Comparison of ENCODE assay signal across 9 cellular contexts in the genomic region with DNA sequence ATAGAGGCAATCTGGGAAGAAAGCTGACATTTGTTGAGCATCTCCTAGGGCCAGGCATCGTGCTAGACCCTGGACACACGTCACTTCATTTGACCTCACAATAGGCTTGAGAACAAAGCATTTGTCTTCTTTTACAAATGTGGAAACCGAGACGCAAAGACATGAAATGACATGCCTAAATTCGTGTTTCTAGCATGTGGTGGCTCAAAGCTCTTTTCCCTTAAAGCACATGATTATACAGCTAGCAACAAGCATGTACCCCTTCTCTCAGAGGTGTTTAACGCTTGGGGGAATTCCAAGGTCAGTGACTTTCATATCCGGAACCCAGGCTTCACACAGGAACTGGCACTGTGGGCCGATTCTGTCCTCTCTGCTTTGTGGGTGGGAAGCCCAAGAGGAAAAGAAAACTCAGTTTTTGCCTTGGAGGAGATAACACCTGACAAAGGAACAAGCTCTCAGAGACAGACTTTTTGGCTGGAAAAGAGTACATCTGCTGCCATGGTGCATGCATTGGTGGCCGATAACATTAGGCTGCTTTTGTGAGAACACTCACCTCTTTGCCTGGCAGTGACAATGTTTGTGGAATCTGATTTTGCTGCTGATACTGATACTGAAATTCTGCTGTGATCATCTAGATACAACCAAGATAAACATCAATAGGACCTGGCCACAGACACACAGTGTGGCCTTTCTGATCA. TPM values are rescaled to one million over a fixed set of nuclear protein-coding genes. Genes with fewer than 3 reads are reported as not detected.
DNase-seq lines count a peak whose midpoint lies in the region; ATAC-seq lines count a peak whose summit lies in the region.
"Had no signal": no experiment of that assay in that cellular context is flagged by ENCODE, and none has a peak within 500 bp of the region (broad histone marks: within the 10 kb centered on the region; RNA-seq: fewer than 3 reads in every experiment).

No MANE protein-coding gene starts in this region.

- H3K27ac Mint-ChIP-seq in activated naive CD4-positive, alpha-beta T cell treated with anti-CD3 and anti-CD28 coated beads for 36 hours: peak overlapping the region; percentile 100

- H3K9me3 Mint-ChIP-seq in activated naive CD4-positive, alpha-beta T cell treated with anti-CD3 and anti-CD28 coated beads for 36 hours: peaks cover 18% of the 10 kb centered on the region

- peak overlapping the region; percentile 71 for H3K4me3 Mint-ChIP-seq in activated naive CD4-positive, alpha-beta T cell treated with anti-CD3 and anti-CD28 coated beads for 36 hours

- ATAC-seq in GM19372 (IDR thresholded peaks at IDR 0.05; ENCODE audit: low read depth, unreplicated experiment): peak; percentile 53
- peak; percentile 75 for ATAC-seq in HG03442 (IDR thresholded peaks at IDR 0.05; ENCODE audit: unreplicated experiment)

- peaks cover 22% of the 10 kb centered on the region for H3K36me3 Mint-ChIP-seq in activated naive CD4-positive, alpha-beta T cell treated with anti-CD3 and anti-CD28 coated beads for 36 hours (ENCODE audit: low read depth)

- CTCF ChIA-PET in activated naive CD4-positive, alpha-beta T cell treated with anti-CD3 and anti-CD28 coated beads for 36 hours (lab: Charles Lee): interaction anchor here (0.7 to 5.2 kb wide), 20 partner anchors 12 to 322 kb away, joined by 3 to 96 read pairs (median 15); partner anchors contain the start of genes CD2 and TTF2

- intact Hi-C loops in activated naive CD4-positive, alpha-beta T cell treated with anti-CD3 and anti-CD28 coated beads for 36 hours (cut with micrococcal nuclease): loop anchor here (1.0 to 10.0 kb wide), 10 partner anchors 15 to 926 kb away; partner anchors contain the start of genes CD101, CD2, TENT5C and TTF2

- no peaks in the 10 kb centered on the region for H3K27me3 Mint-ChIP-seq in activated naive CD4-positive, alpha-beta T cell treated with anti-CD3 and anti-CD28 coated beads for 36 hours (ENCODE audit: low read depth)

- peak; percentile 87 for DNase-seq in activated naive CD4-positive, alpha-beta T cell treated with anti-CD3 and anti-CD28 coated beads for 36 hours
- DNase-seq in stimulated activated CD8-positive, alpha-beta memory T cell treated with anti-CD3 and anti-CD28 coated beads, Interleukin-2, amount 100 ng/mL, for 1 hour (ENCODE audit: low read depth in 2 of 2): peak; percentile 33 to 39
- DNase-seq in UCSD-AML1 (lab: John Stamatoyannopoulos, UW; ENCODE audit: unreplicated experiment) (no peak), OCI-M1 (lab: John Stamatoyannopoulos, UW) (no peak), A172 (ENCODE audit: low spot score) (no peak), NCI-H510A (lab: John Stamatoyannopoulos, UW) (no peak)

- H3K4me1 Mint-ChIP-seq in activated naive CD4-positive, alpha-beta T cell treated with anti-CD3 and anti-CD28 coated beads for 36 hours (ENCODE audit: low read depth): peaks cover 61% of the 10 kb centered on the region

RNA-seq across cellular contexts. Expression of gene CD2, which starts 15.4 kb away (rescaled TPM):
- 100 to 1,000 TPM; 251 to 264 TPM for total RNA-seq in activated naive CD4-positive, alpha-beta T cell treated with anti-CD3 and anti-CD28 coated beads for 36 hours
- total RNA-seq in A172 (2014; rRNA removed; shearing (Covaris generic)): not detected in 2 replicates
- total RNA-seq: HT1080 had no signal

Comparison
In these comparisons a context has a peak if more than half of its experiments do, and no peak if none do; other contexts are left out.
1. DNase-seq: peak in activated naive CD4-positive, alpha-beta T cell treated with anti-CD3 and anti-CD28 coated beads for 36 hours (single experiment) and stimulated activated CD8-positive, alpha-beta memory T cell treated with anti-CD3 and anti-CD28 coated beads, Interleukin-2, amount 100 ng/mL, for 1 hour (2 of 2); none in UCSD-AML1 (single experiment), OCI-M1 (single experiment), A172 (single experiment) and NCI-H510A (single experiment).
2. RNA of gene CD2, which starts 15.4 kb away (total RNA-seq): 251 to 264 TPM in activated naive CD4-positive, alpha-beta T cell treated with anti-CD3 and anti-CD28 coated beads for 36 hours; not detected in A172; every median in the first group is over 100 times any median in the second.